ENCODE assay signal across 13 cellular contexts in the genomic region with DNA sequence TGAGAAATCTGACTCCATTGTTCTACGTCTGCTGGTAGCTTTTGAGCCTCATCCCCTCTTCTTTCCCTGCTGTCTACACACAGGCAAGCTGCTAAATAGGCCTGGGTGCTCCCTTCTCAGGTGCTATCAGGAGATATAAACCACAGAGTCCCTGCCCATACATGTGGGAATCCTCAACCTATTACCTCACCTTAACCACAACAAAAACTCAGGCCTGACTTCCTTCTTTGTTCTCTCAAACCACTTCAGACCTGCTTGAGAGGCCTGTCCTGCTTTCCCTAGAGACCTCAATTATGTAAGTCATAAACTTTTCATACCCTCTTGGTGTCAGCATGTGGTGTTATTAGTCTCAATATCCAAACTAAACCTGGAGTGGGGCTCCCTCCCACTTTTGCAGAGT.
DNase-seq lines count a peak whose midpoint lies in the region; ATAC-seq and TF ChIP-seq lines count a peak whose summit lies in the region.
"Had no signal": no experiment of that assay in that cellular context is flagged by ENCODE, and none has a peak within 500 bp of the region (broad histone marks: within the 10 kb centered on the region; RNA-seq: fewer than 3 reads in every experiment).

No MANE protein-coding gene starts in this region.

- peaks cover 7% of the 10 kb centered on the region for H3K9me3 Mint-ChIP-seq in activated T-cell treated with anti-CD3 and anti-CD28 coated beads, Interleukin-2, amount 50 U/mL, for 4 hours

- no peak for TF ChIP-seq CTCF in kidney epithelial cell (IDR thresholded peaks at IDR 0.05; ENCODE audit: insufficient read depth, low read length, poor library complexity, severe bottlenecking)

- peak; percentile 44 for ATAC-seq in HG03442 (IDR thresholded peaks at IDR 0.05; ENCODE audit: unreplicated experiment)
- ATAC-seq in Right ventricle myocardium inferior: no peak
- no peak for ATAC-seq in activated T-cell treated with anti-CD3 and anti-CD28 coated beads, Interleukin-2, amount 50 U/mL, for 4 hours
- no peak for ATAC-seq in HG02588 (IDR thresholded peaks at IDR 0.05; ENCODE audit: unreplicated experiment)

- DNase-seq in ACHN (peak; percentile 11), OCI-M1 (lab: John Stamatoyannopoulos, UW) (peak; percentile 50), kidney epithelial cell (ENCODE audit: low read depth) (peak; percentile 34), Right ventricle myocardium inferior (ENCODE audit: missing footprints) (no peak), dermis blood vessel endothelial cell (no peak)
- no peak for DNase-seq in activated T-cell treated with anti-CD3 and anti-CD28 coated beads, Interleukin-2, amount 50 U/mL, for 4 hours
- DNase-seq: activated gamma-delta T cell; dorsolateral prefrontal cortex; KG1; stimulated activated naive CD4-positive, alpha-beta T cell treated with Interleukin-2 at 50 U/mL for 16 hours had no signal

- no peaks in the 10 kb centered on the region for H3K4me1 Mint-ChIP-seq in activated T-cell treated with anti-CD3 and anti-CD28 coated beads, Interleukin-2, amount 50 U/mL, for 4 hours (ENCODE audit: low read depth)

- no peak overlapping the region for H3K4me3 Mint-ChIP-seq in activated T-cell treated with anti-CD3 and anti-CD28 coated beads, Interleukin-2, amount 50 U/mL, for 4 hours

- H3K36me3 ChIP-seq in kidney epithelial cell (ENCODE audit: control insufficient read depth, insufficient read depth, low read length): no peaks in the 10 kb centered on the region

- H3K27me3 Mint-ChIP-seq in activated T-cell treated with anti-CD3 and anti-CD28 coated beads, Interleukin-2, amount 50 U/mL, for 4 hours (ENCODE audit: low read depth): no peaks in the 10 kb centered on the region

- H3K27me3 ChIP-seq in kidney epithelial cell (ENCODE audit: control insufficient read depth, insufficient read depth, low read length): no peaks in the 10 kb centered on the region
- H3K27me3 ChIP-seq: dorsolateral prefrontal cortex had no signal

- no peak overlapping the region for H3K4me3 ChIP-seq in kidney epithelial cell (ENCODE audit: low read depth, low read length)
- H3K4me3 ChIP-seq: smooth muscle cell had no signal

- intact Hi-C loops in Right ventricle myocardium inferior (cut with DNase I): no loop called here

- H3K36me3 Mint-ChIP-seq in activated T-cell treated with anti-CD3 and anti-CD28 coated beads, Interleukin-2, amount 50 U/mL, for 4 hours (ENCODE audit: insufficient read depth): no peaks in the 10 kb centered on the region

- in situ Hi-C loops in ACHN (cut with HindIII; ENCODE audit: low pct_ligation_motif_present, low pct_unique_long_range_greater_than_20kb, low sequenced_read_pairs): no loop called here

Comparison
In these comparisons a context has a peak if more than half of its experiments do, and no peak if none do; other contexts are left out.
1. DNase-seq: peak in ACHN (single experiment), OCI-M1 (single experiment) and kidney epithelial cell (single experiment); none in Right ventricle myocardium inferior (single experiment), activated T-cell treated with anti-CD3 and anti-CD28 coated beads, Interleukin-2, amount 50 U/mL, for 4 hours (single experiment) and dermis blood vessel endothelial cell (single experiment).